1 cellular context compared by ENCODE assay signal in genomic region chr9:113219972-113220371, GRCh38.
TF ChIP-seq lines count a peak whose summit lies in the region.

No MANE protein-coding gene starts in this region.

TF ChIP-seq in endothelial cell of umbilical vein, 7 proteins besides CTCF, POLR2A, EP300 and RAD21 (continued from another document):
- TF ChIP-seq JUN (IDR thresholded peaks at IDR 0.05; ENCODE audit: borderline replicate concordance, insufficient read depth, insufficient read length, low read depth), result no peak
- no peak for TF ChIP-seq MAX (IDR thresholded peaks at IDR 0.05; ENCODE audit: insufficient read depth, insufficient read length)
